In genomic region chr3:42535981-42536784, GRCh38 we compare ENCODE assay signal across 8 cellular contexts. TPM values are rescaled to one million over a fixed set of nuclear protein-coding genes. Genes with fewer than 3 reads are reported as not detected.
DNase-seq lines count a peak whose midpoint lies in the region; ATAC-seq and TF ChIP-seq lines count a peak whose summit lies in the region.

No MANE protein-coding gene starts in this region.

- no TSS peak for BruUV-seq in PC-3 (replicated peaks; lab: Mats Ljungman, UMichigan)

- H2AFZ ChIP-seq in PC-3 (ENCODE audit: low read length), result no peak overlapping the region

- DNase-seq in ACHN (peak; percentile 25), PC-3 (peak; percentile 53), brain microvascular endothelial cell (peak; percentile 29), lower lobe of right lung (no peak), cortex of kidney (lab: John Stamatoyannopoulos, UW) (no peak), amniotic stem cell (lab: John Stamatoyannopoulos, UW) (no peak)

- H3K36me3 ChIP-seq in PC-3 (ENCODE audit: low read depth, low read length) (no peaks in the 10 kb centered on the region), brain microvascular endothelial cell (replicated peaks) (no peaks in the 10 kb centered on the region), lower lobe of right lung (peaks cover 24% of the 10 kb centered on the region)

- in situ Hi-C loops in ACHN (cut with HindIII; ENCODE audit: low pct_ligation_motif_present, low pct_unique_long_range_greater_than_20kb, low sequenced_read_pairs), result no loop called here
- in situ Hi-C loops in brain microvascular endothelial cell (cut with HindIII; ENCODE audit: low pct_ligation_motif_present, low sequenced_read_pairs), result no loop called here

- H3K4me3 ChIP-seq in GM12875 (ENCODE audit: low read depth, low read length), result no peak overlapping the region
- no peak overlapping the region for H3K4me3 ChIP-seq in PC-3 (ENCODE audit: low read length)
- no peak overlapping the region for H3K4me3 ChIP-seq in brain microvascular endothelial cell (ENCODE audit: low read depth, low read length)
- H3K4me3 ChIP-seq in lower lobe of right lung, result no peak overlapping the region

- H3K27ac ChIP-seq in PC-3 (ENCODE audit: low read length), result no peak overlapping the region
- no peak overlapping the region for H3K27ac ChIP-seq in brain microvascular endothelial cell
- H3K27ac ChIP-seq in lower lobe of right lung, result no peak overlapping the region

- TF ChIP-seq CTCF in GM12875 (IDR thresholded peaks at IDR 0.05; ENCODE audit: borderline replicate concordance, insufficient read depth, low read depth, low read length) (peak; percentile 56; the same call in 1 of the 2 replicates), PC-3 (conservative IDR thresholded peaks at IDR 0.05; ENCODE audit: low read depth, low read length) (peak; percentile 68), brain microvascular endothelial cell (IDR thresholded peaks at IDR 0.05; ENCODE audit: low read depth, low read length, missing control alignments) (peak; percentile 67), lower lobe of right lung (IDR thresholded peaks at IDR 0.05) (peak; percentile 49)

- H3K9me2 ChIP-seq in PC-3 (replicated peaks; ENCODE audit: low read length), result no peaks in the 10 kb centered on the region

- no peaks in the 10 kb centered on the region for H3F3A ChIP-seq in PC-3 (ENCODE audit: low read length, unreplicated experiment)

- H3K79me2 ChIP-seq in PC-3 (ENCODE audit: low read length), result no peaks in the 10 kb centered on the region

- no peak overlapping the region for H3K4me2 ChIP-seq in PC-3 (ENCODE audit: low read length)

- intact Hi-C loops in PC-3 (cut with micrococcal nuclease), result no loop called here
- intact Hi-C loops in lower lobe of right lung (cut with DNase I), result no loop called here

- H3K9me3 ChIP-seq in PC-3 (ENCODE audit: low read length) (no peaks in the 10 kb centered on the region), lower lobe of right lung (no peaks in the 10 kb centered on the region)

- CTCF ChIA-PET in PC-3 (lab: Charles Lee), result no interaction called here

- peak; percentile 33 for ATAC-seq in PC-3
- ATAC-seq in lower lobe of right lung, result no peak
- no peak for ATAC-seq in HG03045 (IDR thresholded peaks at IDR 0.05; ENCODE audit: unreplicated experiment)

- no peaks in the 10 kb centered on the region for H4K20me1 ChIP-seq in PC-3 (ENCODE audit: low read length)

- H3K4me1 ChIP-seq in PC-3 (ENCODE audit: insufficient read depth, low read length), result no peaks in the 10 kb centered on the region
- H3K4me1 ChIP-seq in lower lobe of right lung, result peaks cover 29% of the 10 kb centered on the region

- POLR2A ChIA-PET in PC-3 (lab: Charles Lee; ENCODE audit: unreplicated experiment), result no interaction called here

- H3K27me3 ChIP-seq in PC-3 (ENCODE audit: low read length) (no peaks in the 10 kb centered on the region), brain microvascular endothelial cell (replicated peaks) (no peaks in the 10 kb centered on the region), lower lobe of right lung (ENCODE audit: low read depth) (no peaks in the 10 kb centered on the region)

- H3K9ac ChIP-seq in PC-3 (ENCODE audit: low read length), result no peak overlapping the region

RNA-seq across cellular contexts. Expression of gene VIPR1, which starts 33.7 kb away (rescaled TPM):
- 3.7 and 7.0 TPM in 2 replicates for total RNA-seq in PC-3 (2014; rRNA removed)
- total RNA-seq in lower lobe of right lung, result 212 TPM

RNA-seq across cellular contexts. Expression of gene SEC22C, which starts 45.6 kb away (rescaled TPM):
- total RNA-seq in PC-3 (2014; rRNA removed), result 43.2 and 63.3 TPM in 2 replicates
- total RNA-seq in lower lobe of right lung, result 51.3 TPM

RNA-seq across cellular contexts. Expression of gene SS18L2, which starts 54.5 kb away (rescaled TPM):
- total RNA-seq in PC-3 (2014; rRNA removed) (31.1 and 36.8 TPM in 2 replicates), lower lobe of right lung (21.4 TPM)

Comparison
In these comparisons a context has a peak if more than half of its experiments do, and no peak if none do; other contexts are left out.
1. DNase-seq: peak in ACHN (single experiment), PC-3 (single experiment) and brain microvascular endothelial cell (single experiment); none in lower lobe of right lung (single experiment), cortex of kidney (single experiment) and amniotic stem cell (single experiment).
2. RNA of gene VIPR1, which starts 33.7 kb away (total RNA-seq): 212 TPM in lower lobe of right lung (single experiment); 3.7 to 7.0 TPM in PC-3; every median in the first group is over 10 times any median in the second.
3. Peak in every context shown above with its lines, with median percentiles within 50 percentile points of each other: CTCF ChIP-seq.